Comparison of ENCODE assay signal across 8 cellular contexts in the genomic region with DNA sequence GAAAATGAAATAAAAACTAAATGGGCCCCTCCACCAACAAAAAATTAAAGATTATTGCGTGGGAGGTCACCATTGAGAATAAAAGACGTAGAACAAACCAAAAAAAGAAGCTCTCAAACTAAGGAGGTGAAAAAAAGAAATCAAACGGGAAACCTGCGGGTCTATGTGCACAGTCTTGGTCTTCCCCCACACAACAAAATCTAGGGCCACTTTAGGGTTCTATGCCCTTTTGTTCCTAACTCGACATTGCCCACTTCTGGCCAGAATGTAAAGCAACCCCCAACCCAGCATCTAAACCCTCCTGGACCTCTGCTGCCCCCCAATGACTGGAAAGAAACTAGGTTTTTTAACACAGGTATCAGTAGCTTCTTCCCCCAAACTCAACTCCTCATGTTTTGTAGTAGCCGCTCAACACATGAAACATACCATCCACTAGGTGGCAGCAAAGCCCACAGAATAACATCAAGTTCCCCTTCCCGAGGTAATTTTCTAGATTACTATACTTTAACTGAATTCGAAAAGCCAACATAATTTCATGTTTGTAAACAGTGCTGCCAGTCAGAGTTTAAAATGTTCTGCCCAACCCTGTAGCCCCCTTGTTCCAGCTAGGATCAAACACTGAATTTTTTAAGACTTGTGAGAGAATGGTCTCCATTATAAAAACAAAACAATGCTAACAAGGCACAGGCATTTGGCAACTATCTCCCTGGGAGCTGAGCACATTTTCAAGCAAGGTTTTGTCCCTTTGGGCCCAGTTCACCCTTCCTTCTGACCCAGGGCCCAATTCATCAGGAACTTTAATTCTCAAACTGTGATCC. TPM values are rescaled to one million over a fixed set of nuclear protein-coding genes. Genes with fewer than 3 reads are reported as not detected.
DNase-seq lines count a peak whose midpoint lies in the region; ATAC-seq and TF ChIP-seq lines count a peak whose summit lies in the region.

No MANE protein-coding gene starts in this region.

- no peaks in the 10 kb centered on the region for H3K4me1 ChIP-seq in foreskin keratinocyte

- H3K4me3 ChIP-seq in HFF-Myc (replicated peaks; ENCODE audit: low read depth, low read length) (no peak overlapping the region), MG63 (no peak overlapping the region)

- TF ChIP-seq CTCF in GM10248 (IDR thresholded peaks at IDR 0.05; ENCODE audit: control extremely low read depth, extremely low read depth, low read depth, missing control alignments) (peak; percentile 93), HFF-Myc (IDR thresholded peaks at IDR 0.05; ENCODE audit: low read depth, low read length, missing control alignments) (peak; percentile 69), foreskin keratinocyte (conservative IDR thresholded peaks at IDR 0.05) (peak; percentile 89)

- H3K27me3 ChIP-seq in MG63 (no peaks in the 10 kb centered on the region), foreskin keratinocyte (no peaks in the 10 kb centered on the region)

- CTCF ChIA-PET in GM10248 (lab: Yijun Ruan, JAX) = interaction anchor here (0.6 to 11.3 kb wide), 132 partner anchors 10 to 507 kb away, joined by 3 to 210 read pairs (median 6); a partner anchor contains a TSS

- ATAC-seq in foreskin keratinocyte = peak; percentile 28

- peaks cover 38% of the 10 kb centered on the region for H3K36me3 ChIP-seq in MG63

- no peaks in the 10 kb centered on the region for H3K9me3 ChIP-seq in MG63

- POLR2A ChIA-PET in GM10248 (lab: Yijun Ruan, JAX) = interaction anchor here (0.6 to 1.3 kb wide), 5 partner anchors 11 to 359 kb away, joined by 3 to 4 read pairs (median 3); a partner anchor contains a TSS

- H3K27ac ChIP-seq in foreskin keratinocyte = no peak overlapping the region

- DNase-seq in GM10248 (ENCODE audit: extremely low spot score) (peak; percentile 81), HFF-Myc (ENCODE audit: extremely low read depth, low read depth) (no peak), MG63 (peak; percentile 28), foreskin keratinocyte (peak; percentile 19 to 51), occipital lobe (lab: John Stamatoyannopoulos, UW) (peak; percentile 18), ureter (ENCODE audit: low spot score) (peak; percentile 86)
- peak; percentile 77 for DNase-seq in activated effector memory CD4-positive, alpha-beta T cell treated with Interleukin-2 at 50 U/mL for 16 hours

- peak; percentile 46; the same call in 1 of the 2 replicates for TF ChIP-seq POLR2A in Raji (IDR thresholded peaks at IDR 0.05; ENCODE audit: insufficient read depth, low read depth, low read length)

RNA-seq across cellular contexts. Expression of a gene that starts 18.7 kb away (rescaled TPM):
- 275 and 292 TPM in 2 replicates for total RNA-seq in MG63 (2014; rRNA removed; shearing (Covaris generic); ENCODE audit: low replicate concordance)
- total RNA-seq in foreskin keratinocyte = 211 and 266 TPM in 2 replicates
- 303 and 367 TPM in 2 replicates for polyA plus RNA-seq in foreskin keratinocyte
- total RNA-seq in occipital lobe = 72.5 TPM
- 172 TPM for total RNA-seq in ureter

RNA-seq across cellular contexts. Expression of a gene that starts 27.8 kb away (rescaled TPM):
- 0.89 and 15.5 TPM in 2 replicates for total RNA-seq in MG63 (2014; rRNA removed; shearing (Covaris generic); ENCODE audit: low replicate concordance)
- total RNA-seq in foreskin keratinocyte (7.4 and 8.2 TPM in 2 replicates), occipital lobe (3.4 TPM), ureter (33.7 TPM)
- polyA plus RNA-seq in foreskin keratinocyte = 12.7 and 12.8 TPM in 2 replicates
